8 cellular contexts compared by ENCODE assay signal in the genomic region with DNA sequence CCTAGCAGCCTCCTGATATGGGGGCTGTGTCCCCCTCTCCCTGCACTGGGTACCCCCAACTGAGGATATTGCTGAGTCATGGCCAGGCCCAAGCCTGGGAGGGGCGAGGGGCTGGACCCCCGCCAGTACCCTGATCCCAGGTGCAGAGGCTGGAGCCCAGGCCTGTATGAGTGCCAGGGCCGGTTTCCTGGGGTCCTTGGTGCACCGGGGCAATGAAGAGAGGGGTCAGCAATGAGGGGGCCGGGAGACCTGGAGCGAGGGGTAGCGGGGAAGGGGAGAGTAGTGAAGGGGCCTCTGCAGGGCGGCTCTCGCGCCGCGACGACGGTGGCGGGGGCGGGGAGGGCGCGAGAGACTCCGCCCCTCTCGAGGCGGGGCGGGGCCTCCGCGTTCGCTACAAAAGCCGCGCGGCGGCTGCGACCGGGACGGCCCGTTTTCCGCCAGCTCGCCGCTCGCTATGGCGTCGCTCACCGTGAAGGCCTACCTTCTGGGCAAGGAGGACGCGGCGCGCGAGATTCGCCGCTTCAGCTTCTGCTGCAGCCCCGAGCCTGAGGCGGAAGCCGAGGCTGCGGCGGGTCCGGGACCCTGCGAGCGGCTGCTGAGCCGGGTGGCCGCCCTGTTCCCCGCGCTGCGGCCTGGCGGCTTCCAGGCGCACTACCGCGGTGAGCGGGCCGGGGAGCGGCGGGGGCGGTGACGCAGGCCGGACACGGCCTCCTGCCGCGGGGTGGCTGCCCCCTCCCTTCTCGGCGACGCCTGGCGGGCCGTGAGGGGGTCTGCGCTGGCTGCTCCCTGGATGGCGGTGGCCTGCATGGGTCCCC. TPM values are rescaled to one million over a fixed set of nuclear protein-coding genes. Genes with fewer than 3 reads are reported as not detected.
A peak's percentile ranks its signal among the peaks of the same experiment; 100 is the strongest.
DNase-seq lines count a peak whose midpoint lies in the region; ATAC-seq and TF ChIP-seq lines count a peak whose summit lies in the region.

A gene (plus strand): TSS at position 423 of the 815 bp plus-strand sequence. CDS start 32 bp downstream, at position 455.

- peak in 1 of 2 donors; percentile 94 for TF ChIP-seq POLR2A in lower leg skin (IDR thresholded peaks at IDR 0.05)

- intact Hi-C loops in activated CD4-positive, alpha-beta memory T cell treated with anti-CD3 and anti-CD28 coated beads for 36 hours (cut with micrococcal nuclease): loop anchor here (1.0 kb wide), 1 partner anchor 38 kb away; a partner anchor contains a TSS
- intact Hi-C loops in lower leg skin (cut with DNase I; ENCODE audit: low total_unique reads): no loop called here

- peaks cover 49% of the 10 kb centered on the region for H3K4me1 Mint-ChIP-seq in activated CD4-positive, alpha-beta memory T cell treated with anti-CD3 and anti-CD28 coated beads for 36 hours (ENCODE audit: low read depth)

- peak within 1 kb of the TSS; percentile 98 for H3K4me3 ChIP-seq in lower leg skin (ENCODE audit: low read depth, poor library complexity, severe bottlenecking)

- H3K27ac Mint-ChIP-seq in activated CD4-positive, alpha-beta memory T cell treated with anti-CD3 and anti-CD28 coated beads for 36 hours: peak within 1 kb of the TSS; percentile 95

- peaks cover 35% of the 10 kb centered on the region for H3K36me3 Mint-ChIP-seq in activated CD4-positive, alpha-beta memory T cell treated with anti-CD3 and anti-CD28 coated beads for 36 hours

- CTCF ChIA-PET in activated CD4-positive, alpha-beta memory T cell treated with anti-CD3 and anti-CD28 coated beads for 36 hours (lab: Charles Lee): interaction anchor here (0.9 to 1.7 kb wide), 7 partner anchors 9 to 472 kb away, joined by 3 to 11 read pairs (median 4); no protein-coding TSS in a partner anchor

- no peaks in the 10 kb centered on the region for H3K9me3 Mint-ChIP-seq in activated CD4-positive, alpha-beta memory T cell treated with anti-CD3 and anti-CD28 coated beads for 36 hours

- WGBS in lower leg skin, 2 donors: 0% methylated on average over 18 to 31 of the region's 81 CpGs

- no peak for TF ChIP-seq CTCF in lower leg skin (IDR thresholded peaks at IDR 0.05)

- H3K27me3 Mint-ChIP-seq in activated CD4-positive, alpha-beta memory T cell treated with anti-CD3 and anti-CD28 coated beads for 36 hours: peaks cover under 1% of the 10 kb centered on the region

- H3K4me3 Mint-ChIP-seq in activated CD4-positive, alpha-beta memory T cell treated with anti-CD3 and anti-CD28 coated beads for 36 hours: peak within 1 kb of the TSS; percentile 90

- ATAC-seq in GM18861 (IDR thresholded peaks at IDR 0.05; ENCODE audit: unreplicated experiment) (peak; percentile 43), HG03066 (IDR thresholded peaks at IDR 0.05; ENCODE audit: low read depth, unreplicated experiment) (peak; percentile 36)

- DNase-seq in AG08395 (ENCODE audit: low spot score) (peak; percentile 92), NCI-H510A treated with DMSO at 0.1 percent for 48 hours (lab: John Stamatoyannopoulos, UW) (peak; percentile 31), ecto neural progenitor cell (ENCODE audit: low spot score) (peak; percentile 88), lower leg skin (ENCODE audit: low spot score in 2 of 2) (peak; percentile 68 to 96)
- DNase-seq in activated CD4-positive, alpha-beta memory T cell treated with anti-CD3 and anti-CD28 coated beads for 36 hours: peak; percentile 83
- peak; percentile 71 to 85 for DNase-seq in stimulated activated CD4-positive, alpha-beta T cell treated with anti-CD3 and anti-CD28 coated beads, Interleukin-4, amount 100 ng/mL, for 4 hours

- POLR2A ChIA-PET in activated CD4-positive, alpha-beta memory T cell treated with anti-CD3 and anti-CD28 coated beads for 36 hours (lab: Charles Lee): interaction anchor here (1.0 to 3.2 kb wide), 9 partner anchors 12 to 197 kb away, joined by 3 to 19 read pairs (median 3); a partner anchor contains a TSS

RNA-seq across cellular contexts. Expression of the gene that starts here (rescaled TPM):
- 100 to 1,000 TPM; 127 to 130 TPM for total RNA-seq in activated CD4-positive, alpha-beta memory T cell treated with anti-CD3 and anti-CD28 coated beads for 36 hours
- total RNA-seq in lower leg skin: 100 to 1,000 TPM; 263 to 508 (median 298) TPM

Comparison
In these comparisons a context has a peak if more than half of its experiments do, and no peak if none do; other contexts are left out.
1. Peak in every context shown above with its lines: DNase-seq, ATAC-seq and H3K4me3 ChIP-seq.
2. DNase-seq: peak in every context shown above with its lines; median percentile 92 in AG08395; 88 in ecto neural progenitor cell; 83 in activated CD4-positive, alpha-beta memory T cell treated with anti-CD3 and anti-CD28 coated beads for 36 hours; 82 in lower leg skin; 78 in stimulated activated CD4-positive, alpha-beta T cell treated with anti-CD3 and anti-CD28 coated beads, Interleukin-4, amount 100 ng/mL, for 4 hours; 31 in NCI-H510A treated with DMSO at 0.1 percent for 48 hours.